In the genomic region with DNA sequence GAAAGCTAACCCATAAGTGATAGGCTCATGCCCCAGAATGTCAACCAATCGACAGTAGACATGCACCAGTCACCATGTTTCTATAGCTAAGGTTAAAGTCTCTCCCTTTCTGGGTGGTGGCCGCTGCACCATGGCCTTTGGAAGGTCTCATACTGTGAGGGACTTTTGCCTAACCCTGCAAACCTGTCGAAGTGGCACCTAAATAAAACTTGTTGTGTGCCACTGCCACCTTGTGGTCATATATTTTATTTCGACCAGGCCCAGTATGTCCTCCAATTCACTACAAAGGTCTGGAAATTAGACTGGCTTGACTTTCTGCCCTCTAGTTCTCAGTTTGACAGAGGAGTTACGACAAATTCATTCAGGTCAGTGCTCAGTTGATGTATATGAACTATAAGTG, we compare ENCODE assay signal across 8 cellular contexts.
DNase-seq lines count a peak whose midpoint lies in the region; ATAC-seq, FAIRE-seq and TF ChIP-seq lines count a peak whose summit lies in the region.

No MANE protein-coding gene starts in this region.

- H3K9me3 Mint-ChIP-seq in neural crest cell: peaks cover 16% of the 10 kb centered on the region

- H3K27ac Mint-ChIP-seq in neural crest cell (ENCODE audit: unreplicated experiment): no peak overlapping the region

- H3K36me3 Mint-ChIP-seq in neural crest cell (ENCODE audit: low read depth): peaks cover 27% of the 10 kb centered on the region

- no peak for TF ChIP-seq POLR2A in erythroblast (IDR thresholded peaks at IDR 0.05; ENCODE audit: low read length)

- peak; percentile 91 for ATAC-seq in HG02852 (IDR thresholded peaks at IDR 0.05; ENCODE audit: unreplicated experiment)

- H3K4me1 Mint-ChIP-seq in neural crest cell: no peaks in the 10 kb centered on the region

- no peak overlapping the region for H3K4me3 Mint-ChIP-seq in neural crest cell

- FAIRE-seq in RCC 7860 (lab: Jason Lieb, UNC): no peak

- DNase-seq in AML-193 (lab: John Stamatoyannopoulos, UW): peak; percentile 4 to 23
- peak; percentile 17 for DNase-seq in GM13977 (ENCODE audit: low spot score)
- DNase-seq in NCI-H1694 treated with DMSO at 0.1 percent for 48 hours (lab: John Stamatoyannopoulos, UW): peak; percentile 59
- peak; percentile 1 to 19 for DNase-seq in activated CD4-positive, alpha-beta T cell treated with anti-CD3 and anti-CD28 coated beads for 24 hours (ENCODE audit: low read depth in 2 of 2)
- peak; percentile 37 to 55 for DNase-seq in erythroblast (lab: John Stamatoyannopoulos, UW)
- peak; percentile 52 for DNase-seq in neural crest cell (ENCODE audit: low read depth, low spot score)
- DNase-seq in RCC 7860 (ENCODE audit: low spot score): no peak

- in situ Hi-C loops in GM13977 (cut with MboI; ENCODE audit: low pct_unique_long_range_greater_than_20kb, low sequenced_read_pairs, unreplicated experiment): no loop called here

- TF ChIP-seq CTCF in GM13977 (IDR thresholded peaks at IDR 0.05; ENCODE audit: extremely low read depth, insufficient read depth, missing control alignments) (peak; percentile 58), neural crest cell (conservative IDR thresholded peaks at IDR 0.05) (peak; percentile 74)

- H3K27me3 Mint-ChIP-seq in neural crest cell (ENCODE audit: low read depth): no peaks in the 10 kb centered on the region
